In the genomic region with DNA sequence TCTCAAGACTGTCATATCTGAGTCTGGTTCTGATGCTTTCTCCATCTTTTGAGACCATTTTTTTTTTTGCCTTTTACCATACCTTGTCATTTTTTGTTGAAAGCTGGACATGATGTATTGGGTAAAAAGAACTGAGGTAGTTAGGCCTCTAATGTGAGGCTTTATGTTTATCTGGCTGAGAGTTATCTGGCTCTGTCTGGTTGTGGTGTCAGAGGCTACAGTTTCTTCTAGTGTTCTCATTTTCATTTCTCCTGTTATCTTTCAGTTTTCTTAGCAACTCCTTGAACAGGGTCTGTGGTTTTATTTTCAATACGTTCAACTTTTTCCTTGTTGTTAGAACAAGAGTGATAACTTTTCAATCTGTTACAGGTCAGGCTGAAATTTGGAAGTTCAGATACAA, we compare ENCODE assay signal across 27 cellular contexts.
"Had no signal": no experiment of that assay in that cellular context is flagged by ENCODE, and none has a peak within 500 bp of the region (broad histone marks: within the 10 kb centered on the region; RNA-seq: fewer than 3 reads in every experiment).

No MANE protein-coding gene starts in this region.

- H3K4me3 Mint-ChIP-seq: IgD-negative memory B cell; T-cell; T-helper 1 cell treated with Interleukin-12 subunit alpha and Interleukin-12 subunit beta and Interleukin-4 antibody, amounts not matched to agents 30 μg/mL and 1 μg/mL, for 36 hours had no signal

- H3K4me3 ChIP-seq: K562 had no signal

- H3K27ac ChIP-seq: HL-60, KMS-11, RWPE1 had no signal

- H3K9ac ChIP-seq: KMS-11, SK-N-SH had no signal

- H3K27me3 Mint-ChIP-seq: T-cell had no signal

- H3K27ac Mint-ChIP-seq: IgD-negative memory B cell; T-cell; T-helper 1 cell treated with Interleukin-12 subunit alpha and Interleukin-12 subunit beta and Interleukin-4 antibody, amounts not matched to agents 30 μg/mL and 1 μg/mL, for 36 hours had no signal

- H3K36me3 Mint-ChIP-seq: IgD-negative memory B cell had no signal

- FAIRE-seq: HTR-8/SVneo, K562 had no signal

- H3K4me2 ChIP-seq: KMS-11, SK-N-SH had no signal

- H3K4me1 Mint-ChIP-seq: IgD-negative memory B cell, T-cell had no signal

- ATAC-seq: K562, Panc1, PC-3, T-cell had no signal

- DNase-seq: Kasumi-1, MV-4-11, NCI-H1048, NCI-H1105, NCI-H1417, NCI-H1436 treated with DMSO at 0.1 percent for 48 hours, NCI-H1694, NCI-H187 treated with DMSO at 0.1 percent for 48 hours, NCI-H2029 treated with DMSO at 0.1 percent for 48 hours, NCI-H2171 treated with DMSO at 0.1 percent for 48 hours, NCI-H2227 treated with DMSO at 0.1 percent for 48 hours, NCI-H524, NCI-H526 treated with DMSO at 0.1 percent for 48 hours, NCI-H748 treated with DMSO at 0.1 percent for 48 hours, PC-3, SHP77, SK-N-SH, SW 1271, T-cell had no signal
